Comparison of ENCODE assay signal across 1 cellular context in the genomic region with DNA sequence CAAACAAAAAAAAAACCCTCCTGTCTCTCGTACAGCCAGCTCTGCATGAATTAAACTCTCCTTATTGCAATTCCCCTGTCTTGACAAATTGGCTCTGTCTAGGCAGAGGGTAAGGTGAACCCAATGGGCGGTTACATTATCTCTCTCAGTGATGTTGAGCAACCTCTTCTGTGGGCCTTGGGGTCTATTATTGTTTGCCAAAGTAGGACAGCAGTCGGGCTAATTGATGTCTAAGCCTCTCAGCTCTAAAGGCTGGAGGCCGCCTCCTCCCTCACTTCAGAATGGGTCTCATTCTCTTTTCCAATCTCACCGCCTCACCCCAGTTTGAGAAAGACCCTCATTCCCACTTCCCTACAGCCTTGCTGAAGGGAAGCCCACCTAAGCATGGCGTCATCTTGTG.
TF ChIP-seq lines count a peak whose summit lies in the region.

No MANE protein-coding gene starts in this region.

TF ChIP-seq in K562, 482 proteins besides CTCF, POLR2A, EP300 and RAD21:
- TF ChIP-seq CEBPB (tag; IDR thresholded peaks at IDR 0.05) (0 out of 2 replicates have a peak, but pooled peaks have one; percentile 19), ETV5 (CRISPR knock-in tag; IDR thresholded peaks at IDR 0.05; ENCODE audit: low read depth) (no peak)
